Comparison of ENCODE assay signal across 8 cellular contexts in genomic region chr7:12570148-12570528, GRCh38. TPM values are rescaled to one million over a fixed set of nuclear protein-coding genes. Genes with fewer than 3 reads are reported as not detected.
DNase-seq lines count a peak whose midpoint lies in the region; ATAC-seq and TF ChIP-seq lines count a peak whose summit lies in the region.

No MANE protein-coding gene starts in this region.

- H3K27ac ChIP-seq in IMR-90 (ENCODE audit: insufficient read depth, low read length) (no peak overlapping the region), tibial artery (no peak overlapping the region)

- no peak overlapping the region for H2AK9ac ChIP-seq in IMR-90 (replicated peaks; ENCODE audit: low read depth, low read length, poor library complexity)

- H3K4me1 ChIP-seq in IMR-90 (ENCODE audit: control insufficient read depth, insufficient read depth, low read length) = no peaks in the 10 kb centered on the region
- H3K4me1 ChIP-seq in tibial artery = peaks cover 0 to 15% (median 9%) of the 10 kb centered on the region in 4 donors

- BruUV-seq in IMR-90 (replicated peaks; lab: Mats Ljungman, UMichigan) = no TSS peak

- H4K5ac ChIP-seq in IMR-90 (ENCODE audit: low read depth, low read length) = no peak overlapping the region

- no peak overlapping the region for H3K4ac ChIP-seq in IMR-90 (ENCODE audit: low read depth, low read length)

- no peaks in the 10 kb centered on the region for H3K79me1 ChIP-seq in IMR-90 (ENCODE audit: low read depth in 1 of 2, low read length in 2 of 2)

- H4K91ac ChIP-seq in IMR-90 (ENCODE audit: insufficient read depth, low read depth, low read length) = no peak overlapping the region

- no peak overlapping the region for H2BK120ac ChIP-seq in IMR-90 (ENCODE audit: low read depth, low read length)

- H2AFZ ChIP-seq in IMR-90 (replicated peaks; ENCODE audit: low read length, poor library complexity) = peak overlapping the region; percentile 50

- in situ Hi-C loops in IMR-90 (cut with MboI; ENCODE audit: low sequenced_read_pairs) = no loop called here

- no peak overlapping the region for H4K8ac ChIP-seq in IMR-90 (ENCODE audit: low read depth in 2 of 2, low read length in 2 of 2)

- no peak overlapping the region for H3K23ac ChIP-seq in IMR-90 (ENCODE audit: low read depth, low read length)

- POLR2A ChIA-PET in IMR-90 (lab: Charles Lee; ENCODE audit: unreplicated experiment) = no interaction called here

- no peak overlapping the region for H3K14ac ChIP-seq in IMR-90 (replicated peaks; ENCODE audit: low read depth, low read length)

- H3K56ac ChIP-seq in IMR-90 (ENCODE audit: extremely low read depth, insufficient read depth, low read length) = no peak overlapping the region

- intact Hi-C loops in IMR-90 (cut with micrococcal nuclease) (no loop called here), left colon (cut with DNase I, micrococcal nuclease) (no loop called here), tibial artery (cut with DNase I; ENCODE audit: low total_unique reads) (no loop called here)

- peak overlapping the region; percentile 81 for H3K4me2 ChIP-seq in IMR-90 (ENCODE audit: low read depth, low read length)

- TF ChIP-seq POLR2A in IMR-90 (IDR thresholded peaks at IDR 0.05; ENCODE audit: low read depth, low read length) = no peak

- CTCF ChIA-PET in IMR-90 (lab: Yijun Ruan, JAX) = no interaction called here

- no peak for TF ChIP-seq RAD21 in IMR-90 (IDR thresholded peaks at IDR 0.05; ENCODE audit: low read length)

- no peaks in the 10 kb centered on the region for H4K20me1 ChIP-seq in IMR-90 (ENCODE audit: insufficient read depth, low read length)

- H3K9me3 ChIP-seq in IMR-90 (ENCODE audit: control insufficient read depth, insufficient read depth, low read length) (no peaks in the 10 kb centered on the region; the same call in 1 of the 2 replicates), tibial artery (no peaks in the 10 kb centered on the region)

- H3K9me1 ChIP-seq in IMR-90 (ENCODE audit: insufficient read depth, low read length) = no peaks in the 10 kb centered on the region

- no CpG with 5 or more reads among the region's 10 CpGs for WGBS in IMR-90 (ENCODE audit: extremely low coverage in 2 of 2, insufficient read length in 1 of 2), 2 experiments

- TF ChIP-seq CTCF in IMR-90 (conservative IDR thresholded peaks at IDR 0.05; ENCODE audit: low read depth, low read length) = no peak
- no peak for TF ChIP-seq CTCF in tibial artery (IDR thresholded peaks at IDR 0.05)

- dilution Hi-C loops in IMR-90 (cut with HindIII; ENCODE audit: low sequenced_read_pairs, unreplicated experiment) = no loop called here

- DNase-seq in DMS153 (lab: John Stamatoyannopoulos, UW) (peak; percentile 55), DMS153 treated with DMSO at 0.1 percent for 48 hours (lab: John Stamatoyannopoulos, UW; ENCODE audit: unreplicated experiment) (no peak), IMR-90 (no peak), amniotic stem cell (lab: John Stamatoyannopoulos, UW) (peak; percentile 58), left colon (peak; percentile 37 to 51), tibial artery (no peak), NCI-H1436 treated with DMSO at 0.1 percent for 48 hours (lab: John Stamatoyannopoulos, UW) (no peak), UCSD-AML1 (lab: John Stamatoyannopoulos, UW; ENCODE audit: unreplicated experiment) (no peak)

- no peak overlapping the region for H3K18ac ChIP-seq in IMR-90 (ENCODE audit: low read depth, low read length)

- H3K27me3 ChIP-seq in IMR-90 (ENCODE audit: control insufficient read depth, insufficient read depth, low read length) (peaks cover 28% of the 10 kb centered on the region), tibial artery (peaks cover 0 to 18% of the 10 kb centered on the region in 2 donors)

- H3K9ac ChIP-seq in IMR-90 (ENCODE audit: low read depth, low read length) = no peak overlapping the region

- no peak for ATAC-seq in IMR-90 (ENCODE audit: low read depth)
- ATAC-seq in left colon = peak; percentile 60

- H3K36me3 ChIP-seq in IMR-90 (ENCODE audit: control insufficient read depth, insufficient read depth, low read length) (no peaks in the 10 kb centered on the region), tibial artery (no peaks in the 10 kb centered on the region)

- H2BK15ac ChIP-seq in IMR-90 (ENCODE audit: low read depth, low read length) = no peak overlapping the region

- H2BK5ac ChIP-seq in IMR-90 (ENCODE audit: low read depth, low read length, poor library complexity, severe bottlenecking) = no peak overlapping the region

- H3K4me3 ChIP-seq in IMR-90 (ENCODE audit: insufficient read depth, low read depth, low read length) (no peak overlapping the region; the same call in 1 of the 2 replicates), tibial artery (peak overlapping the region; percentile 25 to 39)

- H2BK20ac ChIP-seq in IMR-90 (ENCODE audit: low read depth, low read length) = no peak overlapping the region

- no peak overlapping the region for H2AK5ac ChIP-seq in IMR-90 (ENCODE audit: low read depth, low read length)

TF ChIP-seq in IMR-90, 13 proteins besides CTCF, POLR2A, EP300 and RAD21:
- TF ChIP-seq RCOR1 (IDR thresholded peaks at IDR 0.05; ENCODE audit: insufficient replicate concordance, low read length) = no peak
- no peak for TF ChIP-seq CHD1 (IDR thresholded peaks at IDR 0.05; ENCODE audit: low read depth, low read length)
- no peak for TF ChIP-seq RFX5 (IDR thresholded peaks at IDR 0.05; ENCODE audit: low read depth, low read length)
- TF ChIP-seq BHLHE40 (IDR thresholded peaks at IDR 0.05; ENCODE audit: low read depth, low read length) = no peak
- no peak for TF ChIP-seq MXI1 (IDR thresholded peaks at IDR 0.05; ENCODE audit: borderline replicate concordance, low read depth, low read length)
- no peak for TF ChIP-seq NFE2L2 (IDR thresholded peaks at IDR 0.05; ENCODE audit: low read depth, low read length)
- TF ChIP-seq ELK1 (IDR thresholded peaks at IDR 0.05; ENCODE audit: borderline replicate concordance, low read depth, low read length) = no peak

RNA-seq across cellular contexts. Expression of gene SCIN, which starts 0.4 kb away (rescaled TPM):
- total RNA-seq in IMR-90 (2012; rRNA removed) (under 0.01 TPM in 1 of 2 replicates, not detected in the other), left colon (10 to 100 TPM; 76.6 to 95.5 TPM)
- 0.05 TPM in 1 of 2 replicates, not detected in the other for polyA plus RNA-seq in IMR-90 (2012; rRNA removed)
- polyA plus RNA-seq in IMR-90 (2012; cell fraction: cytosol; rRNA removed) = not detected in 2 replicates
- not detected in 2 replicates for polyA plus RNA-seq in IMR-90 (2012; cell fraction: nucleus; rRNA removed; ENCODE audit: low replicate concordance)

Comparison
In these comparisons a context has a peak if more than half of its experiments do, and no peak if none do; other contexts are left out.
1. DNase-seq: peak in DMS153 (single experiment), amniotic stem cell (single experiment) and left colon (2 of 2); none in DMS153 treated with DMSO at 0.1 percent for 48 hours (single experiment), IMR-90 (single experiment), tibial artery (0 of 2), NCI-H1436 treated with DMSO at 0.1 percent for 48 hours (single experiment) and UCSD-AML1 (single experiment).
2. RNA of gene SCIN, which starts 0.4 kb away (total RNA-seq): 76.6 to 95.5 TPM in left colon; under 0.01 TPM in IMR-90; every median in the first group is over 10 times any median in the second.